Comparison of ENCODE assay signal across 8 cellular contexts in the genomic region with DNA sequence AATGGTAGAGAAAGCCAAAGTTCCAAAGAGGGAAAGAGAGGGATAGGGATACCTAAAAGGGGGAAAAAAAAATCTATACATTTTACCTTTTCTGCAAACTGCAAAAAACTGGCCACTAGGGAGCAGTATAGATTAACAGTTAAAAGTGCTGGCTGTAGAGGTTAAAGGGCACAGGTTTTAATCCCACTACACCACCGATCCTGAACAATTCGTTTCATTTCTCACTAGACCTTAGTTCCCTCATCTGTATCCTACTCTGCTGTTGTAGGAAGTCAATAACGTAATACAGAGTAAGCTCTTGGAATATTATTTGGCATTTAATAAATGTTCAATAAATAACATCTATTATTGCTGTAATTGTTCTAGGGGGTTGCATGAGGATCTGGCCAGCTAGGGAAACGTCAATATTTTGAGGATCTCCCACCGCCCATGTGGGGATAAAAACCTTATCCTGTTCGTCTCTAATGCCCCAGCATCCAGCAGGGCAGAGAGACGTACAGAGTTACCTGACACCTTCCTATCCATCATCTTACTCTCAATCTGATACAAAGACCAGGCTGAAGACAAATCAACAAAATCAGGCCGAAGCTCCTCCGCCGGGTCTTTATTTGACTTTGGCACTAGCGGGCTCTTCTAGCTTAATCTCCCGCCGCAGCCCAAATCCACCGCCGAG. TPM values are rescaled to one million over a fixed set of nuclear protein-coding genes. Genes with fewer than 3 reads are reported as not detected.
A peak's percentile ranks its signal among the peaks of the same experiment; 100 is the strongest.
DNase-seq lines count a peak whose midpoint lies in the region; ATAC-seq and TF ChIP-seq lines count a peak whose summit lies in the region.

No MANE protein-coding gene starts in this region.

- H3K4me3 Mint-ChIP-seq in T-helper 2 cell treated with Interferon-gamma antibody and Interleukin-4, amounts not matched to agents 5 μg/mL and 100 μg/mL, for 36 hours = no peak overlapping the region

- H3K27ac Mint-ChIP-seq in T-helper 2 cell treated with Interferon-gamma antibody and Interleukin-4, amounts not matched to agents 5 μg/mL and 100 μg/mL, for 36 hours = no peak overlapping the region

- no peaks in the 10 kb centered on the region for H3K27me3 ChIP-seq in esophagus muscularis mucosa
- H3K27me3 ChIP-seq in mucosa of rectum (ENCODE audit: control insufficient read depth in 2 of 2, insufficient read depth in 2 of 2, low read length in 2 of 2) = no peaks in the 10 kb centered on the region
- no peaks in the 10 kb centered on the region for H3K27me3 ChIP-seq in vagina

- H3K27ac ChIP-seq in esophagus muscularis mucosa (replicated peaks in 1 of 4) = peak overlapping the region; percentile 93 to 98 (median 94)
- peak overlapping the region; percentile 91 to 95 for H3K27ac ChIP-seq in mucosa of rectum (ENCODE audit: low read depth in 2 of 2, low read length in 2 of 2)
- peak overlapping the region; percentile 90 for H3K27ac ChIP-seq in vagina

- H3K9me3 ChIP-seq in esophagus muscularis mucosa = no peaks in the 10 kb centered on the region
- H3K9me3 ChIP-seq in mucosa of rectum (ENCODE audit: control insufficient read depth in 2 of 2, low read length in 2 of 2) = no peaks in the 10 kb centered on the region
- no peaks in the 10 kb centered on the region for H3K9me3 ChIP-seq in vagina

- H3K27me3 Mint-ChIP-seq in T-helper 2 cell treated with Interferon-gamma antibody and Interleukin-4, amounts not matched to agents 5 μg/mL and 100 μg/mL, for 36 hours (ENCODE audit: low read depth) = no peaks in the 10 kb centered on the region

- peak overlapping the region; percentile 94 to 99 for H3K9ac ChIP-seq in mucosa of rectum (ENCODE audit: low read depth in 1 of 2, low read length in 2 of 2)

- peak; percentile 66 to 71 (median 70) for TF ChIP-seq CTCF in esophagus muscularis mucosa (IDR thresholded peaks at IDR 0.05)
- TF ChIP-seq CTCF in vagina (IDR thresholded peaks at IDR 0.05) = peak; percentile 58 to 59 (median 59)

- peaks cover 32% of the 10 kb centered on the region for H3K36me3 Mint-ChIP-seq in T-helper 2 cell treated with Interferon-gamma antibody and Interleukin-4, amounts not matched to agents 5 μg/mL and 100 μg/mL, for 36 hours (ENCODE audit: low read depth)

- peak overlapping the region; percentile 68 to 90 (median 82) for H3K4me3 ChIP-seq in esophagus muscularis mucosa
- H3K4me3 ChIP-seq in mucosa of rectum (ENCODE audit: low read length in 2 of 2) = peak overlapping the region; percentile 99
- peak overlapping the region; percentile 89 to 91 for H3K4me3 ChIP-seq in vagina

- intact Hi-C loops in esophagus muscularis mucosa (cut with DNase I) = loop anchor here (2.0 to 5.0 kb wide), 4 partner anchors 52 to 383 kb away; a partner anchor contains a TSS
- intact Hi-C loops in vagina (cut with DNase I) = no loop called here

- H3K4me1 ChIP-seq in esophagus muscularis mucosa = peaks cover 30 to 43% (median 33%) of the 10 kb centered on the region in 4 donors
- peaks cover 5 to 17% of the 10 kb centered on the region in 2 donors for H3K4me1 ChIP-seq in mucosa of rectum (ENCODE audit: control insufficient read depth in 2 of 2, insufficient read depth in 2 of 2, low read length in 2 of 2)
- H3K4me1 ChIP-seq in vagina = peaks cover 31% of the 10 kb centered on the region

- TF ChIP-seq EP300 in esophagus muscularis mucosa (IDR thresholded peaks at IDR 0.05) = no peak

- H3K9me3 Mint-ChIP-seq in T-helper 2 cell treated with Interferon-gamma antibody and Interleukin-4, amounts not matched to agents 5 μg/mL and 100 μg/mL, for 36 hours = no peaks in the 10 kb centered on the region

- 0% methylated on average over 15 of the region's 15 CpGs for WGBS in esophagus muscularis mucosa

- peak in 4 of 6 experiments; percentile 2 to 64 (median 40) for DNase-seq in stimulated activated naive CD4-positive, alpha-beta T cell (lab: John Stamatoyannopoulos, UW)
- DNase-seq in stimulated activated naive CD4-positive, alpha-beta T cell treated with Interleukin-2 at 50 U/mL for 16 hours (lab: John Stamatoyannopoulos, UW) = no peak
- DNase-seq in NCI-H1417 treated with DMSO at 0.1 percent for 48 hours (lab: John Stamatoyannopoulos, UW) (peak; percentile 44), esophagus muscularis mucosa (ENCODE audit: extremely low spot score) (no peak), vagina (ENCODE audit: extremely low spot score in 2 of 2) (no peak)
- DNase-seq in T-helper 2 cell treated with Interferon-gamma antibody and Interleukin-4, amounts not matched to agents 5 μg/mL and 100 μg/mL, for 36 hours (ENCODE audit: low spot score) = peak; percentile 17

- peaks cover 14% of the 10 kb centered on the region for H3K4me1 Mint-ChIP-seq in T-helper 2 cell treated with Interferon-gamma antibody and Interleukin-4, amounts not matched to agents 5 μg/mL and 100 μg/mL, for 36 hours (ENCODE audit: low read depth)

- H3K36me3 ChIP-seq in esophagus muscularis mucosa (peaks cover 44 to 67% (median 57%) of the 10 kb centered on the region in 4 donors), mucosa of rectum (ENCODE audit: control insufficient read depth in 2 of 2, insufficient read depth in 2 of 2, low read length in 2 of 2) (peaks cover 35 to 48% of the 10 kb centered on the region in 2 donors), vagina (peaks cover 0 to 62% of the 10 kb centered on the region in 2 donors)

- peak; percentile 5 for ATAC-seq in HG02571 (IDR thresholded peaks at IDR 0.05; ENCODE audit: unreplicated experiment)

- TF ChIP-seq POLR2A in esophagus muscularis mucosa (IDR thresholded peaks at IDR 0.05; ENCODE audit: low read depth) (no peak), vagina (IDR thresholded peaks at IDR 0.05) (no peak)

RNA-seq across cellular contexts. Expression of a gene that starts 0.8 kb away (rescaled TPM):
- total RNA-seq in esophagus muscularis mucosa = 10 to 100 TPM; 41.5 to 77.2 (median 48.5) TPM
- total RNA-seq in vagina = 25.3 TPM

RNA-seq across cellular contexts. Expression of a gene that starts 0.8 kb away (rescaled TPM):
- total RNA-seq in esophagus muscularis mucosa = 10 to 100 TPM; 12.0 to 18.1 (median 16.3) TPM
- total RNA-seq in vagina = 11.8 TPM

RNA-seq across cellular contexts. Expression of a gene that starts 28.6 kb away (rescaled TPM):
- total RNA-seq in esophagus muscularis mucosa (not detected), vagina (not detected)

RNA-seq across cellular contexts. Expression of a gene that starts 53.3 kb away (rescaled TPM):
- total RNA-seq in esophagus muscularis mucosa (10 to 100 TPM in 1 of 4 donors, 1 to 10 TPM in 3; 8.3 to 10.8 (median 8.9) TPM), vagina (9.3 TPM)

RNA-seq across cellular contexts. Expression of a gene that starts 53.5 kb away (rescaled TPM):
- total RNA-seq in esophagus muscularis mucosa = 10 to 100 TPM; 18.1 to 23.0 (median 20.6) TPM
- 28.7 TPM for total RNA-seq in vagina

Comparison
In these comparisons a context has a peak if more than half of its experiments do, and no peak if none do; other contexts are left out.
1. DNase-seq: peak in stimulated activated naive CD4-positive, alpha-beta T cell (4 of 6), NCI-H1417 treated with DMSO at 0.1 percent for 48 hours (single experiment) and T-helper 2 cell treated with Interferon-gamma antibody and Interleukin-4, amounts not matched to agents 5 μg/mL and 100 μg/mL, for 36 hours (single experiment); none in stimulated activated naive CD4-positive, alpha-beta T cell treated with Interleukin-2 at 50 U/mL for 16 hours (single experiment), esophagus muscularis mucosa (single experiment) and vagina (0 of 2).
2. Peak in every context shown above with its lines, with median percentiles within 50 percentile points of each other: H3K27ac ChIP-seq and H3K4me3 ChIP-seq.